ENCODE assay signal across 11 cellular contexts in genomic region chr12:102474438-102475064, GRCh38. TPM values are rescaled to one million over a fixed set of nuclear protein-coding genes. Genes with fewer than 3 reads are reported as not detected.
DNase-seq lines count a peak whose midpoint lies in the region; ATAC-seq and TF ChIP-seq lines count a peak whose summit lies in the region.
"Had no signal": no experiment of that assay in that cellular context is flagged by ENCODE, and none has a peak within 500 bp of the region (broad histone marks: within the 10 kb centered on the region; RNA-seq: fewer than 3 reads in every experiment).

No MANE protein-coding gene starts in this region.

- H3K4me3 ChIP-seq in choroid plexus epithelial cell (ENCODE audit: low read depth, low read length), result no peak overlapping the region

- TF ChIP-seq CTCF in choroid plexus epithelial cell (conservative IDR thresholded peaks at IDR 0.05; ENCODE audit: low read depth, low read length), result no peak
- TF ChIP-seq CTCF in Calu3 (IDR thresholded peaks at IDR 0.05; ENCODE audit: unreplicated experiment), result no peak

- peaks cover 6% of the 10 kb centered on the region for H3K4me1 Mint-ChIP-seq in stimulated activated effector memory CD8-positive, alpha-beta T cell treated with anti-CD3 and anti-CD28 coated beads, Interleukin-12 subunit alpha, Interleukin-12 subunit beta, amount 100 ng/mL, for 72 hours
- no peaks in the 10 kb centered on the region for H3K4me1 Mint-ChIP-seq in Calu3 (ENCODE audit: low read depth, unreplicated experiment)

- peak; percentile 55 to 67 for ATAC-seq in activated CD4-positive, CD25-positive, alpha-beta regulatory T cell treated with anti-CD3 and anti-CD28 coated beads, Interleukin-2, amount 50 U/mL, for 24 hours
- peak; percentile 84 for ATAC-seq in stimulated activated effector memory CD8-positive, alpha-beta T cell treated with anti-CD3 and anti-CD28 coated beads, Interleukin-12 subunit alpha, Interleukin-12 subunit beta, amount 100 ng/mL, for 72 hours

- DNase-seq in activated CD4-positive, CD25-positive, alpha-beta regulatory T cell treated with anti-CD3 and anti-CD28 coated beads, Interleukin-2, amount 50 U/mL, for 72 hours, result no peak
- peak; percentile 63 for DNase-seq in NCI-H510A treated with DMSO at 0.1 percent for 48 hours (lab: John Stamatoyannopoulos, UW)
- DNase-seq in choroid plexus epithelial cell (ENCODE audit: low read depth), result peak; percentile 15
- no peak for DNase-seq in stimulated activated effector memory CD8-positive, alpha-beta T cell treated with anti-CD3 and anti-CD28 coated beads, Interleukin-12 subunit alpha, Interleukin-12 subunit beta, amount 100 ng/mL, for 72 hours (ENCODE audit: low spot score in 2 of 2)
- DNase-seq in Calu3, result no peak
- no peak for DNase-seq in KBM-7
- no peak for DNase-seq in NCI-H1930 (lab: John Stamatoyannopoulos, UW)
- DNase-seq: foreskin melanocyte, NCI-H2081 had no signal

- no peaks in the 10 kb centered on the region for H3K27me3 Mint-ChIP-seq in Calu3 (ENCODE audit: unreplicated experiment)
- H3K27me3 Mint-ChIP-seq: brain had no signal

- H3K4me3 Mint-ChIP-seq in stimulated activated effector memory CD8-positive, alpha-beta T cell treated with anti-CD3 and anti-CD28 coated beads, Interleukin-12 subunit alpha, Interleukin-12 subunit beta, amount 100 ng/mL, for 72 hours, result no peak overlapping the region
- no peak overlapping the region for H3K4me3 Mint-ChIP-seq in Calu3 (ENCODE audit: low read depth, unreplicated experiment)
- H3K4me3 Mint-ChIP-seq: brain had no signal

- no peaks in the 10 kb centered on the region for H3K9me3 Mint-ChIP-seq in stimulated activated effector memory CD8-positive, alpha-beta T cell treated with anti-CD3 and anti-CD28 coated beads, Interleukin-12 subunit alpha, Interleukin-12 subunit beta, amount 100 ng/mL, for 72 hours
- H3K9me3 Mint-ChIP-seq in Calu3 (ENCODE audit: low read depth, unreplicated experiment), result no peaks in the 10 kb centered on the region

- intact Hi-C loops in Calu3 (cut with micrococcal nuclease; ENCODE audit: unreplicated experiment), result no loop called here

- H3K36me3 Mint-ChIP-seq in stimulated activated effector memory CD8-positive, alpha-beta T cell treated with anti-CD3 and anti-CD28 coated beads, Interleukin-12 subunit alpha, Interleukin-12 subunit beta, amount 100 ng/mL, for 72 hours, result no peaks in the 10 kb centered on the region
- no peaks in the 10 kb centered on the region for H3K36me3 Mint-ChIP-seq in Calu3 (ENCODE audit: insufficient read depth, unreplicated experiment)
- H3K36me3 Mint-ChIP-seq: brain had no signal

- in situ Hi-C loops in KBM-7 (cut with MboI; ENCODE audit: low pct_unique_long_range_greater_than_20kb, low sequenced_read_pairs), result loop anchor here (25.0 kb wide), 1 partner anchor 537 kb away; no protein-coding TSS in a partner anchor

- no peak overlapping the region for H3K27ac Mint-ChIP-seq in stimulated activated effector memory CD8-positive, alpha-beta T cell treated with anti-CD3 and anti-CD28 coated beads, Interleukin-12 subunit alpha, Interleukin-12 subunit beta, amount 100 ng/mL, for 72 hours
- no peak overlapping the region for H3K27ac Mint-ChIP-seq in Calu3 (ENCODE audit: unreplicated experiment)

- CTCF ChIA-PET in Calu3 (lab: Charles Lee), result interaction anchor here (0.8 kb wide), 1 partner anchor 266 kb away, joined by 3 read pairs; no protein-coding TSS in a partner anchor

- no TSS peak for BruUV-seq in Calu3 (replicated peaks; lab: Mats Ljungman, UMichigan)

RNA-seq across cellular contexts. Expression of gene IGF1, which starts 5.8 kb away (rescaled TPM):
- total RNA-seq in Calu3 (2022), result not detected in 2 replicates

Comparison
In these comparisons a context has a peak if more than half of its experiments do, and no peak if none do; other contexts are left out.
1. DNase-seq: peak in NCI-H510A treated with DMSO at 0.1 percent for 48 hours (single experiment) and choroid plexus epithelial cell (single experiment); none in activated CD4-positive, CD25-positive, alpha-beta regulatory T cell treated with anti-CD3 and anti-CD28 coated beads, Interleukin-2, amount 50 U/mL, for 72 hours (single experiment), stimulated activated effector memory CD8-positive, alpha-beta T cell treated with anti-CD3 and anti-CD28 coated beads, Interleukin-12 subunit alpha, Interleukin-12 subunit beta, amount 100 ng/mL, for 72 hours (0 of 2), Calu3 (single experiment), KBM-7 (single experiment) and NCI-H1930 (0 of 2).